Comparison of ENCODE assay signal across 1 cellular context in genomic region chr1:100265931-100266830, GRCh38.
A peak's percentile ranks its signal among the peaks of the same experiment; 100 is the strongest.
TF ChIP-seq lines count a peak whose summit lies in the region.

TSS of gene RTCA (plus strand) at chr1:100266216. CDS start at chr1:100266376, 160 bp downstream.

TF ChIP-seq in HepG2, 621 proteins besides CTCF, POLR2A, EP300 and RAD21 (continued from another document and continues in another):
- TF ChIP-seq, protein P1, sequence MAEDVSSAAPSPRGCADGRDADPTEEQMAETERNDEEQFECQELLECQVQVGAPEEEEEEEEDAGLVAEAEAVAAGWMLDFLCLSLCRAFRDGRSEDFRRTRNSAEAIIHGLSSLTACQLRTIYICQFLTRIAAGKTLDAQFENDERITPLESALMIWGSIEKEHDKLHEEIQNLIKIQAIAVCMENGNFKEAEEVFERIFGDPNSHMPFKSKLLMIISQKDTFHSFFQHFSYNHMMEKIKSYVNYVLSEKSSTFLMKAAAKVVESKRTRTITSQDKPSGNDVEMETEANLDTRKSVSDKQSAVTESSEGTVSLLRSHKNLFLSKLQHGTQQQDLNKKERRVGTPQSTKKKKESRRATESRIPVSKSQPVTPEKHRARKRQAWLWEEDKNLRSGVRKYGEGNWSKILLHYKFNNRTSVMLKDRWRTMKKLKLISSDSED (CRISPR knock-in tag; IDR thresholded peaks at IDR 0.05): no peak
- TF ChIP-seq FLYWCH1 (CRISPR knock-in tag; IDR thresholded peaks at IDR 0.05) (no peak), ZNF570 (CRISPR knock-in tag; IDR thresholded peaks at IDR 0.05; ENCODE audit: borderline replicate concordance) (peak; percentile 23; the same call in 1 of the 2 replicates), TCF12 (IDR thresholded peaks at IDR 0.05) (no peak), TCF12 (CRISPR knock-in tag; IDR thresholded peaks at IDR 0.05) (no peak), MXI1 (IDR thresholded peaks at IDR 0.05; ENCODE audit: borderline replicate concordance, low read depth, low read length) (peak; percentile 20; the same call in 1 of the 3 replicates), KLF11 (CRISPR knock-in tag; IDR thresholded peaks at IDR 0.05) (no peak), ZZZ3 (CRISPR knock-in tag; IDR thresholded peaks at IDR 0.05; ENCODE audit: borderline replicate concordance) (no peak), ZNF703 (CRISPR knock-in tag; IDR thresholded peaks at IDR 0.05; ENCODE audit: borderline replicate concordance) (no peak), ZNF251 (CRISPR knock-in tag; IDR thresholded peaks at IDR 0.05) (no peak), MLLT10 (CRISPR knock-in tag; IDR thresholded peaks at IDR 0.05) (no peak), HNF4G (IDR thresholded peaks at IDR 0.05; ENCODE audit: borderline replicate concordance, low read depth, low read length) (no peak), HNF4G (CRISPR knock-in tag; IDR thresholded peaks at IDR 0.05; ENCODE audit: borderline replicate concordance, low read depth) (no peak), ZNF768 (CRISPR knock-in tag; IDR thresholded peaks at IDR 0.05) (peak; percentile 58; the same call in 1 of the 2 replicates), STAT5B (CRISPR knock-in tag; IDR thresholded peaks at IDR 0.05) (no peak), RARG (CRISPR knock-in tag; IDR thresholded peaks at IDR 0.05; ENCODE audit: low read depth) (no peak), CHD2 (IDR thresholded peaks at IDR 0.05; ENCODE audit: low read depth, low read length) (no peak), ZNF737 (CRISPR knock-in tag; IDR thresholded peaks at IDR 0.05; ENCODE audit: borderline replicate concordance) (0 out of 2 replicates have a peak, but pooled peaks have one; percentile 37), MXD4 (CRISPR knock-in tag; IDR thresholded peaks at IDR 0.05) (0 out of 2 replicates have a peak, but pooled peaks have one; percentile 49), ZSCAN31 (CRISPR knock-in tag; IDR thresholded peaks at IDR 0.05; ENCODE audit: low read depth) (no peak), NCOA1 (CRISPR knock-in tag; IDR thresholded peaks at IDR 0.05) (no peak), CENPX (CRISPR knock-in tag; IDR thresholded peaks at IDR 0.05) (no peak), TBL1XR1 (IDR thresholded peaks at IDR 0.05; ENCODE audit: borderline replicate concordance, low read length, partially characterized antibody) (no peak), KLF13 (CRISPR knock-in tag; IDR thresholded peaks at IDR 0.05) (no peak), RXRA (CRISPR knock-in tag; IDR thresholded peaks at IDR 0.05) (0 out of 2 replicates have a peak, but pooled peaks have one; percentile 33), MYPOP (CRISPR knock-in tag; IDR thresholded peaks at IDR 0.05) (no peak), NRL (CRISPR knock-in tag; IDR thresholded peaks at IDR 0.05; ENCODE audit: borderline replicate concordance) (peak; percentile 82; the same call in 1 of the 2 replicates), KAT2B (IDR thresholded peaks at IDR 0.05; ENCODE audit: borderline replicate concordance, low read depth, low read length) (no peak), THAP8 (CRISPR knock-in tag; IDR thresholded peaks at IDR 0.05; ENCODE audit: borderline replicate concordance) (no peak), ZNF18 (CRISPR knock-in tag; IDR thresholded peaks at IDR 0.05; ENCODE audit: insufficient replicate concordance) (no peak), ZC3H13 (CRISPR knock-in tag; IDR thresholded peaks at IDR 0.05) (0 out of 2 replicates have a peak, but pooled peaks have one; percentile 48), ELK4 (CRISPR knock-in tag; IDR thresholded peaks at IDR 0.05; ENCODE audit: borderline replicate concordance) (no peak), PCBP2 (optimal IDR thresholded peaks at IDR 0.05; ENCODE audit: low read depth, low read length, poor library complexity, severe bottlenecking) (no peak), ZNF761 (CRISPR knock-in tag; conservative IDR thresholded peaks at IDR 0.05) (no peak), ZNF879 (CRISPR knock-in tag; IDR thresholded peaks at IDR 0.05) (no peak), ZNF75D (CRISPR knock-in tag; IDR thresholded peaks at IDR 0.05; ENCODE audit: borderline replicate concordance) (no peak), FOXC1 (CRISPR knock-in tag; IDR thresholded peaks at IDR 0.05; ENCODE audit: borderline replicate concordance) (peak; percentile 52; the same call in 1 of the 2 replicates), PHF8 (CRISPR knock-in tag; IDR thresholded peaks at IDR 0.05) (peak; percentile 95), SOX13 (IDR thresholded peaks at IDR 0.05) (no peak), SOX13 (CRISPR knock-in tag; conservative IDR thresholded peaks at IDR 0.05 in 1 of 2, IDR thresholded peaks at IDR 0.05 in 1 of 2) (peak in 1 of 2 experiments; percentile 33; a peak in 1 of 4 replicates), ZNF713 (CRISPR knock-in tag; IDR thresholded peaks at IDR 0.05) (no peak), REXO4 (CRISPR knock-in tag; IDR thresholded peaks at IDR 0.05; ENCODE audit: borderline replicate concordance) (no peak), RXRB (CRISPR knock-in tag; IDR thresholded peaks at IDR 0.05; ENCODE audit: borderline replicate concordance) (0 out of 2 replicates have a peak, but pooled peaks have one; percentile 42), ZSCAN9 (CRISPR knock-in tag; IDR thresholded peaks at IDR 0.05; ENCODE audit: borderline replicate concordance) (no peak), ZNF674 (CRISPR knock-in tag; IDR thresholded peaks at IDR 0.05; ENCODE audit: low read depth) (no peak)
- TF ChIP-seq, protein P2, sequence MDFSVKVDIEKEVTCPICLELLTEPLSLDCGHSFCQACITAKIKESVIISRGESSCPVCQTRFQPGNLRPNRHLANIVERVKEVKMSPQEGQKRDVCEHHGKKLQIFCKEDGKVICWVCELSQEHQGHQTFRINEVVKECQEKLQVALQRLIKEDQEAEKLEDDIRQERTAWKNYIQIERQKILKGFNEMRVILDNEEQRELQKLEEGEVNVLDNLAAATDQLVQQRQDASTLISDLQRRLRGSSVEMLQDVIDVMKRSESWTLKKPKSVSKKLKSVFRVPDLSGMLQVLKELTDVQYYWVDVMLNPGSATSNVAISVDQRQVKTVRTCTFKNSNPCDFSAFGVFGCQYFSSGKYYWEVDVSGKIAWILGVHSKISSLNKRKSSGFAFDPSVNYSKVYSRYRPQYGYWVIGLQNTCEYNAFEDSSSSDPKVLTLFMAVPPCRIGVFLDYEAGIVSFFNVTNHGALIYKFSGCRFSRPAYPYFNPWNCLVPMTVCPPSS (IDR thresholded peaks at IDR 0.05): no peak
- TF ChIP-seq, protein P3, sequence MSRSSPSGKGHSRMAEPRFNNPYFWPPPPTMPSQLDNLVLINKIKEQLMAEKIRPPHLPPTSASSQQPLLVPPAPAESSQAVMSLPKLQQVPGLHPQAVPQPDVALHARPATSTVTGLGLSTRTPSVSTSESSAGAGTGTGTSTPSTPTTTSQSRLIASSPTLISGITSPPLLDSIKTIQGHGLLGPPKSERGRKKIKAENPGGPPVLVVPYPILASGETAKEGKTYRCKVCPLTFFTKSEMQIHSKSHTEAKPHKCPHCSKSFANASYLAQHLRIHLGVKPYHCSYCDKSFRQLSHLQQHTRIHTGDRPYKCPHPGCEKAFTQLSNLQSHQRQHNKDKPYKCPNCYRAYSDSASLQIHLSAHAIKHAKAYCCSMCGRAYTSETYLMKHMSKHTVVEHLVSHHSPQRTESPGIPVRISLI (CRISPR knock-in tag; IDR thresholded peaks at IDR 0.05; ENCODE audit: borderline replicate concordance): no peak
- TF ChIP-seq, protein P4, sequence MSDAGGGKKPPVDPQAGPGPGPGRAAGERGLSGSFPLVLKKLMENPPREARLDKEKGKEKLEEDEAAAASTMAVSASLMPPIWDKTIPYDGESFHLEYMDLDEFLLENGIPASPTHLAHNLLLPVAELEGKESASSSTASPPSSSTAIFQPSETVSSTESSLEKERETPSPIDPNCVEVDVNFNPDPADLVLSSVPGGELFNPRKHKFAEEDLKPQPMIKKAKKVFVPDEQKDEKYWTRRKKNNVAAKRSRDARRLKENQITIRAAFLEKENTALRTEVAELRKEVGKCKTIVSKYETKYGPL (CRISPR knock-in tag; IDR thresholded peaks at IDR 0.05): 0 out of 2 replicates have a peak, but pooled peaks have one; percentile 43
- TF ChIP-seq, protein P5, sequence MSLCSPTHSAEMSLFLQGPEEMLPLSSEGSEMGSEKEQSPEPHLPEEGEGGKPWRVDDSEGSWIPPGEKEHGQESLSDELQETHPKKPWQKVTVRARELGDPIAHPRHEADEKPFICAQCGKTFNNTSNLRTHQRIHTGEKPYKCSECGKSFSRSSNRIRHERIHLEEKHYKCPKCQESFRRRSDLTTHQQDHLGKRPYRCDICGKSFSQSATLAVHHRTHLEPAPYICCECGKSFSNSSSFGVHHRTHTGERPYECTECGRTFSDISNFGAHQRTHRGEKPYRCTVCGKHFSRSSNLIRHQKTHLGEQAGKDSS (CRISPR knock-in tag; IDR thresholded peaks at IDR 0.05; ENCODE audit: borderline replicate concordance, low read depth): no peak
- TF ChIP-seq, protein P6, sequence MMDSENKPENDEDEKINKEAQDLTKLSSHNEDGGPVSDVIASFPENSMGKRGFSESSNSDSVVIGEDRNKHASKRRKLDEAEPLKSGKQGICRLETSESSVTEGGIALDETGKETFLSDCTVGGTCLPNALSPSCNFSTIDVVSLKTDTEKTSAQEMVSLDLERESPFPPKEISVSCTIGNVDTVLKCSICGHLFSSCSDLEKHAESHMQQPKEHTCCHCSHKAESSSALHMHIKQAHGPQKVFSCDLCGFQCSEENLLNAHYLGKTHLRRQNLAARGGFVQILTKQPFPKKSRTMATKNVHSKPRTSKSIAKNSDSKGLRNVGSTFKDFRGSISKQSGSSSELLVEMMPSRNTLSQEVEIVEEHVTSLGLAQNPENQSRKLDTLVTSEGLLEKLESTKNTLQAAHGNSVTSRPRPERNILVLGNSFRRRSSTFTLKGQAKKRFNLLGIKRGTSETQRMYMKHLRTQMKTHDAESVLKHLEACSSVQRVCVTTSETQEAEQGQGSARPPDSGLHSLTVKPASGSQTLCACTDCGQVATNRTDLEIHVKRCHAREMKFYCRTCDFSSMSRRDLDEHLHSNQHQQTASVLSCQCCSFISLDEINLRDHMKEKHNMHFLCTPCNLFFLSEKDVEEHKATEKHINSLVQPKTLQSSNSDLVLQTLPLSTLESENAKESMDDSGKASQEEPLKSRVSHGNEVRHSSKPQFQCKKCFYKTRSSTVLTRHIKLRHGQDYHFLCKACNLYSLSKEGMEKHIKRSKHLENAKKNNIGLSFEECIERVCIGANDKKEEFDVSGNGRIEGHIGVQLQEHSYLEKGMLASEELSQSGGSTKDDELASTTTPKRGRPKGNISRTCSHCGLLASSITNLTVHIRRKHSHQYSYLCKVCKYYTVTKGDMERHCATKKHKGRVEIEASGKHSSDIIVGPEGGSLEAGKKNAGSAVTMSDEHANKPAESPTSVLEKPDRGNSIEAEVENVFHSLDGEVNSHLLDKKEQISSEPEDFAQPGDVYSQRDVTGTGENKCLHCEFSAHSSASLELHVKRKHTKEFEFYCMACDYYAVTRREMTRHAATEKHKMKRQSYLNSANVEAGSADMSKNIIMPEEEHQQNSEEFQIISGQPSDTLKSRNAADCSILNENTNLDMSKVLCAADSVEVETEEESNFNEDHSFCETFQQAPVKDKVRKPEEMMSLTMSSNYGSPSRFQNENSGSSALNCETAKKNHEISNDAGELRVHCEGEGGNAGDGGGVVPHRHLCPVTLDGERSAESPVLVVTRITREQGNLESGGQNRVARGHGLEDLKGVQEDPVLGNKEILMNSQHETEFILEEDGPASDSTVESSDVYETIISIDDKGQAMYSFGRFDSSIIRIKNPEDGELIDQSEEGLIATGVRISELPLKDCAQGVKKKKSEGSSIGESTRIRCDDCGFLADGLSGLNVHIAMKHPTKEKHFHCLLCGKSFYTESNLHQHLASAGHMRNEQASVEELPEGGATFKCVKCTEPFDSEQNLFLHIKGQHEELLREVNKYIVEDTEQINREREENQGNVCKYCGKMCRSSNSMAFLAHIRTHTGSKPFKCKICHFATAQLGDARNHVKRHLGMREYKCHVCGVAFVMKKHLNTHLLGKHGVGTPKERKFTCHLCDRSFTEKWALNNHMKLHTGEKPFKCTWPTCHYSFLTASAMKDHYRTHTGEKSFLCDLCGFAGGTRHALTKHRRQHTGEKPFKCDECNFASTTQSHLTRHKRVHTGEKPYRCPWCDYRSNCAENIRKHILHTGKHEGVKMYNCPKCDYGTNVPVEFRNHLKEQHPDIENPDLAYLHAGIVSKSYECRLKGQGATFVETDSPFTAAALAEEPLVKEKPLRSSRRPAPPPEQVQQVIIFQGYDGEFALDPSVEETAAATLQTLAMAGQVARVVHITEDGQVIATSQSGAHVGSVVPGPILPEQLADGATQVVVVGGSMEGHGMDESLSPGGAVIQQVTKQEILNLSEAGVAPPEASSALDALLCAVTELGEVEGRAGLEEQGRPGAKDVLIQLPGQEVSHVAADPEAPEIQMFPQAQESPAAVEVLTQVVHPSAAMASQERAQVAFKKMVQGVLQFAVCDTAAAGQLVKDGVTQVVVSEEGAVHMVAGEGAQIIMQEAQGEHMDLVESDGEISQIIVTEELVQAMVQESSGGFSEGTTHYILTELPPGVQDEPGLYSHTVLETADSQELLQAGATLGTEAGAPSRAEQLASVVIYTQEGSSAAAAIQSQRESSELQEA (CRISPR knock-in tag; IDR thresholded peaks at IDR 0.05; ENCODE audit: not compliant biosample characterization): peak; percentile 44
